8 cellular contexts compared by ENCODE assay signal in the genomic region with DNA sequence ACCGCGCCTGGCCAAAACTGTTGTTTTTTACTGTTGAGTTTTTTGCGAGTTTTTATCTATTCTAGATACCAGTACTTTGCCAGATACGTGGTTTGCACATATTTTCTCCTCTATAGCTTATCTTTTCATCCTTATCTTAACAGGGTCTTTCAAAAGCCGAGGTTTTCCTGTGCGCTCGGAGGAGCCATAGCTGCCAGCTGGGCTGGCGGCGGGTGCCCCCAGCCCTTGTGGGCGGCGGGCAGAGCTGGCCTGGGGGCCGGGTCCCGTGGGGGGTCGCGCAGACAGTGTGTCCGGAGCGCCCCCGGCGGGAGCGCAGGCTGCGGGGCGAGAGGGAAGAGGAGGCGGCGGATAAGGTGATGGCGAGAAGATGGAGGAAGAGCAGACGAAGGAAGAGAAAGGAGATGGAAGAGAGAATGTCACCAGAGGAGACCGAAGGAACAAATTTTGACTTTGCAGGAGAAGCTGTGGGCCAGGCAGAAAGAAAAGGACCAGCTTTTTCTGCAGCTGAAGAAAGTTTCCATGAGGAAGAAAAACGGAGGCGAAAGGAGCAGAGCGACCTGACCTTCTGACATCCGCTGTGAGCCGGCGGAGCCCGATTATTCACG. TPM values are rescaled to one million over a fixed set of nuclear protein-coding genes. Genes with fewer than 3 reads are reported as not detected.
DNase-seq lines count a peak whose midpoint lies in the region; ATAC-seq lines count a peak whose summit lies in the region.

No MANE protein-coding gene starts in this region.

- peak overlapping the region; percentile 78 for H3K4me3 Mint-ChIP-seq in activated CD8-positive, alpha-beta memory T cell treated with anti-CD3 and anti-CD28 coated beads, Interleukin-2, amount 10 ng/mL, durations not matched to agents 7 days and 5 days
- H3K4me3 Mint-ChIP-seq in activated T-cell treated with anti-CD3 and anti-CD28 coated beads, Interleukin-2, amount 50 U/mL, for 4 hours: peak overlapping the region; percentile 92

- CTCF ChIA-PET in activated CD8-positive, alpha-beta memory T cell treated with anti-CD3 and anti-CD28 coated beads, Interleukin-2, amount 10 ng/mL, durations not matched to agents 7 days and 5 days (lab: Charles Lee): interaction anchor here (1.0 to 2.2 kb wide), 7 partner anchors 11 to 158 kb away, joined by 3 to 17 read pairs (median 7); partner anchors contain the start of gene EIF4A2

- peaks cover 2% of the 10 kb centered on the region for H3K9me3 ChIP-seq in iPS-18c (ENCODE audit: control insufficient read depth, insufficient read depth, low read length)

- H3K36me3 Mint-ChIP-seq in activated CD8-positive, alpha-beta memory T cell treated with anti-CD3 and anti-CD28 coated beads, Interleukin-2, amount 10 ng/mL, durations not matched to agents 7 days and 5 days: no peaks in the 10 kb centered on the region
- no peaks in the 10 kb centered on the region for H3K36me3 Mint-ChIP-seq in activated T-cell treated with anti-CD3 and anti-CD28 coated beads, Interleukin-2, amount 50 U/mL, for 4 hours (ENCODE audit: insufficient read depth)

- DNase-seq in activated CD8-positive, alpha-beta memory T cell treated with anti-CD3 and anti-CD28 coated beads, Interleukin-2, amount 10 ng/mL, durations not matched to agents 7 days and 5 days: peak; percentile 41
- DNase-seq in activated CD8-positive, alpha-beta memory T cell treated with anti-CD3 and anti-CD28 coated beads for 24 hours: no peak
- DNase-seq in activated T-cell treated with anti-CD3 and anti-CD28 coated beads, Interleukin-2, amount 50 U/mL, for 4 hours: no peak
- peak; percentile 38 for DNase-seq in stimulated activated naive CD8-positive, alpha-beta T cell treated with anti-CD3 and anti-CD28 coated beads, Interleukin-15, Interleukin-2, amounts not matched to agents 100 U/mL and 50 U/mL, for 24 hours
- DNase-seq in foreskin melanocyte (no peak), NOMO-1 treated with dmso at 0.1 percent for 144 hours (lab: John Stamatoyannopoulos, UW; ENCODE audit: unreplicated experiment) (no peak)

- peaks cover 22% of the 10 kb centered on the region for H3K4me1 Mint-ChIP-seq in activated CD8-positive, alpha-beta memory T cell treated with anti-CD3 and anti-CD28 coated beads, Interleukin-2, amount 10 ng/mL, durations not matched to agents 7 days and 5 days
- H3K4me1 Mint-ChIP-seq in activated T-cell treated with anti-CD3 and anti-CD28 coated beads, Interleukin-2, amount 50 U/mL, for 4 hours (ENCODE audit: low read depth): peaks cover 15% of the 10 kb centered on the region

- ATAC-seq in activated CD8-positive, alpha-beta memory T cell treated with anti-CD3 and anti-CD28 coated beads, Interleukin-2, amount 10 ng/mL, durations not matched to agents 7 days and 5 days: peak; percentile 52
- ATAC-seq in HG02884 (IDR thresholded peaks at IDR 0.05; ENCODE audit: unreplicated experiment): peak; percentile 25
- peak; percentile 53 for ATAC-seq in activated T-cell treated with anti-CD3 and anti-CD28 coated beads, Interleukin-2, amount 50 U/mL, for 4 hours
- peak; percentile 24 for ATAC-seq in stimulated activated naive CD8-positive, alpha-beta T cell treated with anti-CD3 and anti-CD28 coated beads, Interleukin-15, Interleukin-2, amounts not matched to agents 100 U/mL and 50 U/mL, for 24 hours

- H3K4me3 ChIP-seq in iPS-18c (ENCODE audit: insufficient read depth, low read depth, low read length): peak overlapping the region; percentile 15; the same call in 1 of the 2 replicates

- H3K9me3 Mint-ChIP-seq in activated CD8-positive, alpha-beta memory T cell treated with anti-CD3 and anti-CD28 coated beads, Interleukin-2, amount 10 ng/mL, durations not matched to agents 7 days and 5 days (ENCODE audit: low read depth): no peaks in the 10 kb centered on the region
- peaks cover 3% of the 10 kb centered on the region for H3K9me3 Mint-ChIP-seq in activated T-cell treated with anti-CD3 and anti-CD28 coated beads, Interleukin-2, amount 50 U/mL, for 4 hours

- H3K27me3 Mint-ChIP-seq in activated CD8-positive, alpha-beta memory T cell treated with anti-CD3 and anti-CD28 coated beads, Interleukin-2, amount 10 ng/mL, durations not matched to agents 7 days and 5 days: no peaks in the 10 kb centered on the region
- H3K27me3 Mint-ChIP-seq in activated T-cell treated with anti-CD3 and anti-CD28 coated beads, Interleukin-2, amount 50 U/mL, for 4 hours (ENCODE audit: low read depth): no peaks in the 10 kb centered on the region

- peak overlapping the region; percentile 88 for H3K27ac Mint-ChIP-seq in activated CD8-positive, alpha-beta memory T cell treated with anti-CD3 and anti-CD28 coated beads, Interleukin-2, amount 10 ng/mL, durations not matched to agents 7 days and 5 days

RNA-seq across cellular contexts. Expression of gene EIF4A2, which starts 11.0 kb away (rescaled TPM):
- 100 to 1,000 TPM; 374 to 441 TPM for total RNA-seq in activated CD8-positive, alpha-beta memory T cell treated with anti-CD3 and anti-CD28 coated beads, Interleukin-2, amount 10 ng/mL, durations not matched to agents 7 days and 5 days
- 100 to 1,000 TPM; 665 to 738 (median 720) TPM for total RNA-seq in activated T-cell treated with anti-CD3 and anti-CD28 coated beads, Interleukin-2, amount 50 U/mL, for 4 hours

RNA-seq across cellular contexts. Expression of gene RFC4, which starts 33.9 kb away (rescaled TPM):
- 100 to 1,000 TPM; 111 to 114 TPM for total RNA-seq in activated CD8-positive, alpha-beta memory T cell treated with anti-CD3 and anti-CD28 coated beads, Interleukin-2, amount 10 ng/mL, durations not matched to agents 7 days and 5 days
- total RNA-seq in activated T-cell treated with anti-CD3 and anti-CD28 coated beads, Interleukin-2, amount 50 U/mL, for 4 hours: 10 to 100 TPM; 91.0 to 92.4 (median 92.2) TPM

RNA-seq across cellular contexts. Expression of gene KNG1, which starts 55.2 kb away (rescaled TPM):
- total RNA-seq in activated CD8-positive, alpha-beta memory T cell treated with anti-CD3 and anti-CD28 coated beads, Interleukin-2, amount 10 ng/mL, durations not matched to agents 7 days and 5 days: not detected
- under 1 TPM; 0.13 to 0.35 (median 0.28) TPM for total RNA-seq in activated T-cell treated with anti-CD3 and anti-CD28 coated beads, Interleukin-2, amount 50 U/mL, for 4 hours

Comparison
In these comparisons a context has a peak if more than half of its experiments do, and no peak if none do; other contexts are left out.
1. DNase-seq: peak in activated CD8-positive, alpha-beta memory T cell treated with anti-CD3 and anti-CD28 coated beads, Interleukin-2, amount 10 ng/mL, durations not matched to agents 7 days and 5 days (single experiment) and stimulated activated naive CD8-positive, alpha-beta T cell treated with anti-CD3 and anti-CD28 coated beads, Interleukin-15, Interleukin-2, amounts not matched to agents 100 U/mL and 50 U/mL, for 24 hours (single experiment); none in activated CD8-positive, alpha-beta memory T cell treated with anti-CD3 and anti-CD28 coated beads for 24 hours (single experiment), activated T-cell treated with anti-CD3 and anti-CD28 coated beads, Interleukin-2, amount 50 U/mL, for 4 hours (single experiment), foreskin melanocyte (single experiment) and NOMO-1 treated with dmso at 0.1 percent for 144 hours (single experiment).
2. Peak in every context shown above with its lines, with median percentiles within 50 percentile points of each other: ATAC-seq.